In the genomic region with DNA sequence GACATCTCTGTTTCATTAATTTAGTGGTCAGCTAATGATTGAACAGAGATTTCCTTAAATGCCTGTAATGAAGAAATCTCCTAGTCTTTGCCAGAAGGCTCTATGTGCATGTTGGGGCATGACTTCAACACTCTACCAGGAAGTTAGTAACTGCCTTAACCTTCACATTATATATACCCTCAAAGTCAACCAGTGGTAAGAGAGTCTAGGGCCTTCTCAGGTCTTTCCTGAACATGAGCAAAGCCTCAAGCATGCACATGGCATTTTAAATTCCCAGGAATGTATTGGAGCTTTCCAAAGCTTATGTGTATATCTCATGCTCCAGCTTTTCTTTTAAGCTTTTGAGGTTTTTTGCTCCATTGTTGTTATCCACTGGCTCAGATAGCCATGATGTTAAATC, we compare ENCODE assay signal across 37 cellular contexts.
"Had no signal": no experiment of that assay in that cellular context is flagged by ENCODE, and none has a peak within 500 bp of the region (broad histone marks: within the 10 kb centered on the region; RNA-seq: fewer than 3 reads in every experiment).

No MANE protein-coding gene starts in this region.

- DNase-seq: activated CD4-positive, alpha-beta memory T cell treated with anti-CD3 and anti-CD28 coated beads, Interleukin-2, amount 10 ng/mL, durations not matched to agents 7 days and 5 days; activated CD4-positive, alpha-beta T cell treated with anti-CD3 and anti-CD28 coated beads for 1 hour; activated CD4-positive, alpha-beta T cell treated with anti-CD3 and anti-CD28 coated beads for 48 hours; activated CD4-positive, CD25-positive, alpha-beta regulatory T cell; activated CD8-positive, alpha-beta memory T cell treated with anti-CD3 and anti-CD28 coated beads for 24 hours; activated CD8-positive, alpha-beta memory T cell treated with anti-CD3 and anti-CD28 coated beads, Interleukin-2, amount 10 ng/mL, durations not matched to agents 7 days and 5 days; activated CD8-positive, alpha-beta memory T cell treated with anti-CD3 and anti-CD28 coated beads, Interleukin-2, amount 50 U/mL, for 48 hours; activated effector memory CD4-positive, alpha-beta T cell treated with Interleukin-2 at 50 U/mL for 16 hours; activated naive CD4-positive, alpha-beta T cell treated with anti-CD3 and anti-CD28 coated beads, Interleukin-2, amount 10 ng/mL, durations not matched to agents 7 days and 5 days; activated naive CD8-positive, alpha-beta T cell treated with anti-CD3 and anti-CD28 coated beads, Interleukin-2, amount 50 U/mL, for 24 hours; activated T-cell treated with anti-CD3 and anti-CD28 coated beads, Interleukin-2, amount 50 U/mL, for 48 hours; anterior cingulate cortex; brain microvascular endothelial cell; caudate nucleus; cerebellar nuclear complex; Karpas-422; KBM-7; MG63; NCI-H1048; NCI-H1105 treated with DMSO at 0.1 percent for 48 hours; NCI-H1436; NCI-H1694 treated with DMSO at 0.1 percent for 48 hours; NCI-H2029; NCI-H510A; NCI-H526; NCI-H748 treated with DMSO at 0.1 percent for 48 hours; NK-92 treated with Interleukin-12 subunit alpha and Interleukin-12 subunit beta, amount 100 ng/mL, for 24 hours; PC-3; Peyer's patch; Right ventricle myocardium superior; RPMI8226; SW 1271; T-helper 1 cell; T-helper 2 cell; T-helper 9 cell; WERI-Rb-1 had no signal

- H3K4me3 Mint-ChIP-seq: activated CD4-positive, alpha-beta memory T cell treated with anti-CD3 and anti-CD28 coated beads, Interleukin-2, amount 10 ng/mL, durations not matched to agents 7 days and 5 days; activated CD8-positive, alpha-beta memory T cell treated with anti-CD3 and anti-CD28 coated beads, Interleukin-2, amount 10 ng/mL, durations not matched to agents 7 days and 5 days; activated naive CD4-positive, alpha-beta T cell treated with anti-CD3 and anti-CD28 coated beads, Interleukin-2, amount 10 ng/mL, durations not matched to agents 7 days and 5 days; activated naive CD8-positive, alpha-beta T cell; activated naive CD8-positive, alpha-beta T cell treated with anti-CD3 and anti-CD28 coated beads, Interleukin-2, amount 50 U/mL, for 24 hours had no signal

- H3K4me1 Mint-ChIP-seq: activated CD4-positive, alpha-beta memory T cell treated with anti-CD3 and anti-CD28 coated beads, Interleukin-2, amount 10 ng/mL, durations not matched to agents 7 days and 5 days; activated CD8-positive, alpha-beta memory T cell treated with anti-CD3 and anti-CD28 coated beads, Interleukin-2, amount 10 ng/mL, durations not matched to agents 7 days and 5 days; activated naive CD4-positive, alpha-beta T cell treated with anti-CD3 and anti-CD28 coated beads, Interleukin-2, amount 10 ng/mL, durations not matched to agents 7 days and 5 days; activated naive CD8-positive, alpha-beta T cell treated with anti-CD3 and anti-CD28 coated beads, Interleukin-2, amount 50 U/mL, for 24 hours had no signal

- H3K9me3 ChIP-seq: MG63, Peyer's patch had no signal

- H3K27me3 ChIP-seq: brain microvascular endothelial cell, MG63, Peyer's patch had no signal

- H3K4me3 ChIP-seq: MG63, Peyer's patch had no signal

- H3K36me3 Mint-ChIP-seq: activated CD8-positive, alpha-beta memory T cell treated with anti-CD3 and anti-CD28 coated beads, Interleukin-2, amount 10 ng/mL, durations not matched to agents 7 days and 5 days; activated naive CD4-positive, alpha-beta T cell treated with anti-CD3 and anti-CD28 coated beads, Interleukin-2, amount 10 ng/mL, durations not matched to agents 7 days and 5 days; activated naive CD8-positive, alpha-beta T cell had no signal

- H3K4me1 ChIP-seq: Peyer's patch had no signal

- H3K27me3 Mint-ChIP-seq: activated CD4-positive, alpha-beta memory T cell treated with anti-CD3 and anti-CD28 coated beads, Interleukin-2, amount 10 ng/mL, durations not matched to agents 7 days and 5 days; activated naive CD8-positive, alpha-beta T cell treated with anti-CD3 and anti-CD28 coated beads, Interleukin-2, amount 50 U/mL, for 24 hours had no signal

- H3K27ac Mint-ChIP-seq: activated CD4-positive, alpha-beta memory T cell treated with anti-CD3 and anti-CD28 coated beads, Interleukin-2, amount 10 ng/mL, durations not matched to agents 7 days and 5 days; activated CD8-positive, alpha-beta memory T cell treated with anti-CD3 and anti-CD28 coated beads, Interleukin-2, amount 10 ng/mL, durations not matched to agents 7 days and 5 days; activated naive CD4-positive, alpha-beta T cell treated with anti-CD3 and anti-CD28 coated beads, Interleukin-2, amount 10 ng/mL, durations not matched to agents 7 days and 5 days; activated naive CD8-positive, alpha-beta T cell; activated naive CD8-positive, alpha-beta T cell treated with anti-CD3 and anti-CD28 coated beads, Interleukin-2, amount 50 U/mL, for 24 hours had no signal

- H3K36me3 ChIP-seq: brain microvascular endothelial cell, MG63, Peyer's patch, WERI-Rb-1 had no signal

- ATAC-seq: activated CD8-positive, alpha-beta memory T cell treated with anti-CD3 and anti-CD28 coated beads, Interleukin-2, amount 10 ng/mL, durations not matched to agents 7 days and 5 days; activated naive CD8-positive, alpha-beta T cell treated with anti-CD3 and anti-CD28 coated beads, Interleukin-2, amount 50 U/mL, for 24 hours; PC-3 had no signal

- H3K27ac ChIP-seq: brain microvascular endothelial cell, Peyer's patch, WERI-Rb-1 had no signal

- H3K9me3 Mint-ChIP-seq: activated CD4-positive, alpha-beta memory T cell treated with anti-CD3 and anti-CD28 coated beads, Interleukin-2, amount 10 ng/mL, durations not matched to agents 7 days and 5 days had no signal
